In genomic region chr18:2979871-2980606, GRCh38 we compare ENCODE assay signal across 8 cellular contexts. TPM values are rescaled to one million over a fixed set of nuclear protein-coding genes. Genes with fewer than 3 reads are reported as not detected.
A peak's percentile ranks its signal among the peaks of the same experiment; 100 is the strongest.
DNase-seq lines count a peak whose midpoint lies in the region; ATAC-seq and TF ChIP-seq lines count a peak whose summit lies in the region.

No MANE protein-coding gene starts in this region.

- H3K36me3 Mint-ChIP-seq in H9 (ENCODE audit: insufficient read depth in 1 of 3, low read depth in 3 of 3) = peaks cover 1 to 9% (median 2%) of the 10 kb centered on the region in 3 experiments; a peak in 5 of 7 replicates
- H3K36me3 Mint-ChIP-seq in activated T-helper 2 cell treated with anti-CD3 and anti-CD28 coated beads, Interferon-gamma antibody, Interleukin-2, Interleukin-4, amounts not matched to agents 10 μg/mL and 5 μg/mL and 100 μg/mL, durations not matched to agents 14 hours and 24 hours and 36 hours (ENCODE audit: low read depth) = peaks cover 35% of the 10 kb centered on the region

- WGBS in H9 (ENCODE audit: extremely low coverage, insufficient read length, low lambda C conversion rate) = no CpG with 5 or more reads among the region's 5 CpGs
- WGBS in mesenchymal stem cell = 70% methylated on average over 4 of the region's 5 CpGs

- H3K4me3 Mint-ChIP-seq in H9 = no peak overlapping the region
- peak overlapping the region; percentile 82 for H3K4me3 Mint-ChIP-seq in activated T-helper 2 cell treated with anti-CD3 and anti-CD28 coated beads, Interferon-gamma antibody, Interleukin-2, Interleukin-4, amounts not matched to agents 10 μg/mL and 5 μg/mL and 100 μg/mL, durations not matched to agents 14 hours and 24 hours and 36 hours (ENCODE audit: low read depth)

- H2BK15ac ChIP-seq in H9 (ENCODE audit: low read depth, low read length) (no peak overlapping the region), mesenchymal stem cell (ENCODE audit: low read depth, poor library complexity, severe bottlenecking) (peak overlapping the region; percentile 83)

- H3K27ac ChIP-seq in BLaER1 = peak overlapping the region; percentile 12; the same call in 1 of the 2 replicates
- H3K27ac ChIP-seq in H9 (ENCODE audit: insufficient read length, low read depth, low read length) = no peak overlapping the region
- peak overlapping the region; percentile 84 for H3K27ac ChIP-seq in mesenchymal stem cell (ENCODE audit: low read length, poor library complexity, severe bottlenecking)

- H3K4me2 ChIP-seq in BLaER1 = peak overlapping the region; percentile 47
- H3K4me2 ChIP-seq in H9 (ENCODE audit: insufficient read depth, insufficient read length, low read length) = no peak overlapping the region
- H3K4me2 ChIP-seq in mesenchymal stem cell (ENCODE audit: low read length, poor library complexity, severe bottlenecking) = no peak overlapping the region

- H3K18ac ChIP-seq in H9 (ENCODE audit: insufficient read length, low read depth, low read length) (no peak overlapping the region), mesenchymal stem cell (ENCODE audit: low read depth in 1 of 2, low read length in 2 of 2) (peak overlapping the region; percentile 69 to 93)

- no peak overlapping the region for H2BK20ac ChIP-seq in H9 (ENCODE audit: low read depth, low read length, poor library complexity, severe bottlenecking)

- peak overlapping the region; percentile 7 to 85 (median 36); a peak in 2 of 7 replicates for H3K27ac Mint-ChIP-seq in H9
- H3K27ac Mint-ChIP-seq in activated T-helper 2 cell treated with anti-CD3 and anti-CD28 coated beads, Interferon-gamma antibody, Interleukin-2, Interleukin-4, amounts not matched to agents 10 μg/mL and 5 μg/mL and 100 μg/mL, durations not matched to agents 14 hours and 24 hours and 36 hours = peak overlapping the region; percentile 91

- H3K9ac ChIP-seq in BLaER1 (no peak overlapping the region), H9 (ENCODE audit: extremely low read depth, insufficient read length, low read length) (no peak overlapping the region), mesenchymal stem cell (ENCODE audit: low read length) (peak overlapping the region; percentile 58)

- H2BK12ac ChIP-seq in H9 (ENCODE audit: insufficient read length, low read depth, low read length) (no peak overlapping the region), mesenchymal stem cell (ENCODE audit: low read length in 2 of 2) (peak overlapping the region; percentile 91 to 99)

- intact Hi-C loops in activated T-helper 2 cell treated with anti-CD3 and anti-CD28 coated beads, Interferon-gamma antibody, Interleukin-2, Interleukin-4, amounts not matched to agents 10 μg/mL and 5 μg/mL and 100 μg/mL, durations not matched to agents 14 hours and 24 hours and 36 hours (cut with micrococcal nuclease) = loop anchor here (2.0 to 5.0 kb wide), 3 partner anchors 131 to 467 kb away; partner anchors contain the start of gene MYL12A

- H2BK120ac ChIP-seq in H9 (ENCODE audit: low read depth, low read length, poor library complexity, severe bottlenecking) (no peak overlapping the region), mesenchymal stem cell (ENCODE audit: low read depth, low read length) (peak overlapping the region; percentile 80)

- no peak overlapping the region for H2AK5ac ChIP-seq in H9 (ENCODE audit: insufficient read length, low read length)
- peak overlapping the region; percentile 100 for H2AK5ac ChIP-seq in mesenchymal stem cell (ENCODE audit: low read length, severe bottlenecking)

- no peaks in the 10 kb centered on the region for H3K9me3 Mint-ChIP-seq in H9
- H3K9me3 Mint-ChIP-seq in activated T-helper 2 cell treated with anti-CD3 and anti-CD28 coated beads, Interferon-gamma antibody, Interleukin-2, Interleukin-4, amounts not matched to agents 10 μg/mL and 5 μg/mL and 100 μg/mL, durations not matched to agents 14 hours and 24 hours and 36 hours = no peaks in the 10 kb centered on the region

- no peak overlapping the region for H4K8ac ChIP-seq in H9 (replicated peaks; ENCODE audit: insufficient read length, low read depth, low read length)
- peak overlapping the region; percentile 63 for H4K8ac ChIP-seq in mesenchymal stem cell (ENCODE audit: low read length)

- H3K14ac ChIP-seq in H9 (ENCODE audit: insufficient read depth, low read length) (no peak overlapping the region), mesenchymal stem cell (ENCODE audit: low read length in 2 of 2) (peak overlapping the region in 1 of 2 experiments; percentile 93)

- H2AFZ ChIP-seq in H9 (ENCODE audit: low read length) (no peak overlapping the region), mesenchymal stem cell (ENCODE audit: low read depth, low read length) (no peak overlapping the region)

- H3K9me3 ChIP-seq in BLaER1 = no peaks in the 10 kb centered on the region
- no peaks in the 10 kb centered on the region for H3K9me3 ChIP-seq in H9 (ENCODE audit: control insufficient read depth, low read depth, low read length)
- H3K9me3 ChIP-seq in mesenchymal stem cell (ENCODE audit: control insufficient read depth, low read length) = no peaks in the 10 kb centered on the region

- no peak overlapping the region for H3K56ac ChIP-seq in H9 (ENCODE audit: insufficient read length, low read depth, low read length)

- H3K79me1 ChIP-seq in H9 (ENCODE audit: insufficient read depth, low read depth, low read length, poor library complexity, severe bottlenecking) (peaks cover 3% of the 10 kb centered on the region), mesenchymal stem cell (replicated peaks; ENCODE audit: low read length, poor library complexity, severe bottlenecking) (peaks cover 11% of the 10 kb centered on the region)

- H3K79me2 ChIP-seq in H9 (ENCODE audit: insufficient read depth, low read length) = peaks cover 6% of the 10 kb centered on the region; the same call in 1 of the 2 replicates

- no peak overlapping the region for H3T11ph ChIP-seq in H9 (ENCODE audit: low read length)

- no peak overlapping the region for H3K4ac ChIP-seq in H9 (ENCODE audit: low read depth, low read length)
- peak overlapping the region; percentile 36 to 93 for H3K4ac ChIP-seq in mesenchymal stem cell (ENCODE audit: low read depth in 1 of 2, low read length in 2 of 2)

- H4K20me1 ChIP-seq in BLaER1 = peaks cover 20% of the 10 kb centered on the region; the same call in 1 of the 2 replicates
- H4K20me1 ChIP-seq in H9 (ENCODE audit: control insufficient read depth, insufficient read depth, insufficient read length) = peaks cover 4% of the 10 kb centered on the region

- H3K27me3 Mint-ChIP-seq in H9 (ENCODE audit: low read depth) = no peaks in the 10 kb centered on the region
- no peaks in the 10 kb centered on the region for H3K27me3 Mint-ChIP-seq in activated T-helper 2 cell treated with anti-CD3 and anti-CD28 coated beads, Interferon-gamma antibody, Interleukin-2, Interleukin-4, amounts not matched to agents 10 μg/mL and 5 μg/mL and 100 μg/mL, durations not matched to agents 14 hours and 24 hours and 36 hours (ENCODE audit: low read depth)

- peaks cover 36 to 41% of the 10 kb centered on the region in 2 experiments for H3K4me1 Mint-ChIP-seq in H9
- H3K4me1 Mint-ChIP-seq in activated T-helper 2 cell treated with anti-CD3 and anti-CD28 coated beads, Interferon-gamma antibody, Interleukin-2, Interleukin-4, amounts not matched to agents 10 μg/mL and 5 μg/mL and 100 μg/mL, durations not matched to agents 14 hours and 24 hours and 36 hours (ENCODE audit: low read depth) = peaks cover 79% of the 10 kb centered on the region

- H4K91ac ChIP-seq in H9 (ENCODE audit: insufficient read length, low read depth, low read length) (no peak overlapping the region), mesenchymal stem cell (ENCODE audit: low read length) (peak overlapping the region; percentile 83)

- no peak overlapping the region for H3K4me3 ChIP-seq in BLaER1
- peak overlapping the region in 1 of 2 experiments; percentile 40 for H3K4me3 ChIP-seq in mesenchymal stem cell (ENCODE audit: insufficient read depth in 1 of 2, low read depth in 1 of 2, low read length in 2 of 2)

- H2BK5ac ChIP-seq in H9 (ENCODE audit: insufficient read length, low read length) (no peak overlapping the region), mesenchymal stem cell (ENCODE audit: low read depth, low read length, poor library complexity, severe bottlenecking) (no peak overlapping the region)

- no peak for DNase-seq in H9
- DNase-seq in activated T-helper 2 cell treated with anti-CD3 and anti-CD28 coated beads, Interferon-gamma antibody, Interleukin-2, Interleukin-4, amounts not matched to agents 10 μg/mL and 5 μg/mL and 100 μg/mL, durations not matched to agents 14 hours and 24 hours and 36 hours (ENCODE audit: low spot score) = no peak
- no peak for DNase-seq in mesenchymal stem cell
- no peak for DNase-seq in inferior parietal cortex (ENCODE audit: extremely low spot score)
- DNase-seq in GM20000 (ENCODE audit: low spot score) = no peak
- no peak for DNase-seq in T-helper 9 cell

- H3K23ac ChIP-seq in H9 (ENCODE audit: insufficient read length, low read depth, low read length) (no peak overlapping the region), mesenchymal stem cell (ENCODE audit: low read length in 2 of 2) (peak overlapping the region in 1 of 2 experiments; percentile 69)

- H3K36me3 ChIP-seq in BLaER1 (no peaks in the 10 kb centered on the region), mesenchymal stem cell (ENCODE audit: control insufficient read depth in 1 of 2, insufficient read depth in 2 of 2, low read depth in 1 of 2, low read length in 2 of 2) (no peaks in the 10 kb centered on the region)

- TF ChIP-seq CTCF in H9 (conservative IDR thresholded peaks at IDR 0.05) = no peak
- TF ChIP-seq CTCF in GM20000 (IDR thresholded peaks at IDR 0.05; ENCODE audit: extremely low read depth, missing control alignments) = no peak

- H3K27me3 ChIP-seq in BLaER1 (no peaks in the 10 kb centered on the region), H9 (ENCODE audit: insufficient read depth, low read length) (no peaks in the 10 kb centered on the region), mesenchymal stem cell (ENCODE audit: control insufficient read depth in 1 of 2, insufficient read depth in 1 of 2, low read length in 2 of 2) (no peaks in the 10 kb centered on the region)

- ATAC-seq in HG03039 (IDR thresholded peaks at IDR 0.05; ENCODE audit: unreplicated experiment) = no peak

- H3K23me2 ChIP-seq in H9 (ENCODE audit: insufficient read length, low read depth, low read length, poor library complexity, severe bottlenecking) = no peaks in the 10 kb centered on the region

- no peak overlapping the region for H4K5ac ChIP-seq in H9 (ENCODE audit: insufficient read length, low read depth, low read length)

- H3K4me1 ChIP-seq in BLaER1 (peaks cover 74% of the 10 kb centered on the region), H9 (ENCODE audit: insufficient read depth, low read length) (peaks cover 4% of the 10 kb centered on the region; the same call in 1 of the 2 replicates), mesenchymal stem cell (ENCODE audit: control insufficient read depth, insufficient read depth, low read depth, low read length) (peaks cover 29% of the 10 kb centered on the region)

RNA-seq across cellular contexts. Expression of gene LPIN2, which starts 32.9 kb away (rescaled TPM):
- 9.2 and 9.9 TPM in 2 replicates for total RNA-seq in H9 (2021)
- total RNA-seq in activated T-helper 2 cell treated with anti-CD3 and anti-CD28 coated beads, Interferon-gamma antibody, Interleukin-2, Interleukin-4, amounts not matched to agents 10 μg/mL and 5 μg/mL and 100 μg/mL, durations not matched to agents 14 hours and 24 hours and 36 hours = 87.9 and 95.9 TPM in 2 replicates
- 28.4 TPM for polyA plus RNA-seq in mesenchymal stem cell (2013, experiment 1 of 2)
- 28.0 TPM for polyA plus RNA-seq in mesenchymal stem cell (2013, experiment 2 of 2)
